27 cellular contexts compared by ENCODE assay signal in the genomic region with DNA sequence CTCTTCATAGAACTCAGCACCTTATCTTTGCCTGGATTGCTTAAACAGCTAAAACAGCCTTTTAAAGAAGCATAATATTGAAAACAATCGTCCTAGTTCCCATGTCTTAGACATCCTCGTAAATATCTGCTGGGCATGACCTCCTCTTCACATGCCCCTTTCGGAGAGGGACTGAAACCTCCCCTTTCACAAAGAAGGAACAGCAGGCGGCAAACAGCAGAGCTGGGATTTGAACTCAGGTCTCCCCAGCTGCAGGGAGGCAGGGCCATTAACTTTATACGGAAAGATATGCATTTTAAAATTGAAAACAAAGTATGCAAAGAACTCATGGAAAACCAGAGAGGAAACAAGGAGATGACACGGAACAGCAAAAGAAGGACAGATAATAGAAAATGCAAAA.
"Had no signal": no experiment of that assay in that cellular context is flagged by ENCODE, and none has a peak within 500 bp of the region (broad histone marks: within the 10 kb centered on the region; RNA-seq: fewer than 3 reads in every experiment).

No MANE protein-coding gene starts in this region.

- H3K27ac Mint-ChIP-seq: activated B cell treated with CpG ODN at 0.5 μM for 24 hours; activated CD8-positive, alpha-beta T cell treated with anti-CD3 and anti-CD28 coated beads for 36 hours; activated naive CD8-positive, alpha-beta T cell; activated T-helper 17 cell treated with anti-CD3 and anti-CD28 coated beads, Interleukin-2, amount 50 U/mL, for 72 hours; T-helper 1 cell treated with Interleukin-12 subunit alpha and Interleukin-12 subunit beta and Interleukin-4 antibody, amounts not matched to agents 30 μg/mL and 1 μg/mL, for 36 hours; T-helper 2 cell treated with Interferon-gamma antibody and Interleukin-4, amounts not matched to agents 5 μg/mL and 100 μg/mL, for 36 hours had no signal

- H3K4me3 ChIP-seq: esophagus squamous epithelium, gastroesophageal sphincter had no signal

- H3K4me1 Mint-ChIP-seq: activated B cell treated with CpG ODN at 0.5 μM for 24 hours; activated T-helper 17 cell treated with anti-CD3 and anti-CD28 coated beads, Interleukin-2, amount 50 U/mL, for 72 hours had no signal

- DNase-seq: activated B cell treated with CpG ODN at 0.5 μM for 24 hours; activated CD4-positive, alpha-beta T cell treated with anti-CD3 and anti-CD28 coated beads for 48 hours; activated CD4-positive, alpha-beta T cell treated with anti-CD3 and anti-CD28 coated beads, Interleukin-2, amount 50 U/mL, for 1 hour; activated CD4-positive, alpha-beta T cell treated with anti-CD3 and anti-CD28 coated beads, Interleukin-2, amount 50 U/mL, for 48 hours; activated CD8-positive, alpha-beta memory T cell treated with anti-CD3 and anti-CD28 coated beads for 24 hours; activated CD8-positive, alpha-beta T cell treated with anti-CD3 and anti-CD28 coated beads for 36 hours; activated effector memory CD4-positive, alpha-beta T cell treated with Interleukin-2 at 50 U/mL for 16 hours; activated gamma-delta T cell treated with Interleukin-2 at 50 U/mL for 16 hours; activated naive CD4-positive, alpha-beta T cell treated with anti-CD3 and anti-CD28 coated beads, Interleukin-2, amount 50 U/mL, for 16 hours; activated naive CD4-positive, alpha-beta T cell treated with Interleukin-2 at 50 U/mL for 16 hours; activated T-cell treated with anti-CD3 and anti-CD28 coated beads, Interleukin-2, amount 50 U/mL, for 4 hours; amniotic stem cell; anterior cingulate cortex; brain microvascular endothelial cell; caudate nucleus; effector CD8-positive, alpha-beta T cell; esophagus squamous epithelium; foreskin melanocyte; T1000; WERI-Rb-1 had no signal

- H3K36me3 Mint-ChIP-seq: activated naive CD8-positive, alpha-beta T cell had no signal

- H3K27me3 ChIP-seq: brain microvascular endothelial cell had no signal

- H3K36me3 ChIP-seq: brain microvascular endothelial cell, esophagus squamous epithelium, gastroesophageal sphincter, WERI-Rb-1 had no signal

- ATAC-seq: activated CD4-positive, CD25-positive, alpha-beta regulatory T cell treated with anti-CD3 and anti-CD28 coated beads, Interleukin-2, amount 50 U/mL, for 24 hours; activated CD8-positive, alpha-beta T cell treated with anti-CD3 and anti-CD28 coated beads for 36 hours; activated T-cell treated with anti-CD3 and anti-CD28 coated beads, Interleukin-2, amount 50 U/mL, for 4 hours; activated T-helper 17 cell treated with anti-CD3 and anti-CD28 coated beads, Interleukin-2, amount 50 U/mL, for 72 hours; gastroesophageal sphincter had no signal

- H3K27ac ChIP-seq: brain microvascular endothelial cell, epithelial cell of prostate, esophagus squamous epithelium, gastroesophageal sphincter, WERI-Rb-1 had no signal

- H3K9me3 Mint-ChIP-seq: activated B cell treated with CpG ODN at 0.5 μM for 24 hours; activated CD8-positive, alpha-beta T cell treated with anti-CD3 and anti-CD28 coated beads for 36 hours; activated T-cell treated with anti-CD3 and anti-CD28 coated beads, Interleukin-2, amount 50 U/mL, for 4 hours; activated T-helper 17 cell treated with anti-CD3 and anti-CD28 coated beads, Interleukin-2, amount 50 U/mL, for 72 hours; T-helper 1 cell treated with Interleukin-12 subunit alpha and Interleukin-12 subunit beta and Interleukin-4 antibody, amounts not matched to agents 30 μg/mL and 1 μg/mL, for 36 hours; T-helper 2 cell treated with Interferon-gamma antibody and Interleukin-4, amounts not matched to agents 5 μg/mL and 100 μg/mL, for 36 hours had no signal

- H3K4me3 Mint-ChIP-seq: activated B cell treated with CpG ODN at 0.5 μM for 24 hours; activated CD8-positive, alpha-beta T cell treated with anti-CD3 and anti-CD28 coated beads for 36 hours; activated naive CD8-positive, alpha-beta T cell; activated T-cell treated with anti-CD3 and anti-CD28 coated beads, Interleukin-2, amount 50 U/mL, for 4 hours; activated T-helper 17 cell treated with anti-CD3 and anti-CD28 coated beads, Interleukin-2, amount 50 U/mL, for 72 hours; T-helper 1 cell treated with Interleukin-12 subunit alpha and Interleukin-12 subunit beta and Interleukin-4 antibody, amounts not matched to agents 30 μg/mL and 1 μg/mL, for 36 hours; T-helper 2 cell treated with Interferon-gamma antibody and Interleukin-4, amounts not matched to agents 5 μg/mL and 100 μg/mL, for 36 hours had no signal

- H3K9me3 ChIP-seq: esophagus squamous epithelium, gastroesophageal sphincter had no signal

- H3K4me1 ChIP-seq: esophagus squamous epithelium had no signal
